Comparison of ENCODE assay signal across 17 cellular contexts in genomic region chr7:23894891-23895569, GRCh38.
DNase-seq lines count a peak whose midpoint lies in the region; ATAC-seq and TF ChIP-seq lines count a peak whose summit lies in the region.
"Had no signal": no experiment of that assay in that cellular context is flagged by ENCODE, and none has a peak within 500 bp of the region (broad histone marks: within the 10 kb centered on the region; RNA-seq: fewer than 3 reads in every experiment).

No MANE protein-coding gene starts in this region.

- no peak for ATAC-seq in CD4-positive, alpha-beta T cell (ENCODE audit: poor library complexity)
- ATAC-seq in activated T-cell treated with anti-CD3 and anti-CD28 coated beads, Interleukin-2, amount 50 U/mL, for 72 hours (replicated peaks in 1 of 2) = peak; percentile 41 to 45
- ATAC-seq in natural killer cell treated with Interleukin-12 subunit alpha and Interleukin-12 subunit beta and Interleukin-15 and Interleukin-18, amount 100 ng/mL, for 72 hours = peak; percentile 68 to 73
- ATAC-seq in GM19324 (IDR thresholded peaks at IDR 0.05; ENCODE audit: low FRiP score, unreplicated experiment) = no peak
- ATAC-seq: left ventricle myocardium superior had no signal

- no peak overlapping the region for H3K27ac ChIP-seq in CD4-positive, alpha-beta T cell (ENCODE audit: low read depth, low read length)
- H3K27ac ChIP-seq: breast epithelium, heart right ventricle, neutrophil, transverse colon had no signal

- no peaks in the 10 kb centered on the region for H3K36me3 Mint-ChIP-seq in CD4-positive, alpha-beta T cell (ENCODE audit: low read depth)
- H3K36me3 Mint-ChIP-seq in activated T-cell treated with anti-CD3 and anti-CD28 coated beads, Interleukin-2, amount 50 U/mL, for 72 hours (ENCODE audit: insufficient read depth in 2 of 2) = no peaks in the 10 kb centered on the region
- H3K36me3 Mint-ChIP-seq in natural killer cell treated with Interleukin-12 subunit alpha and Interleukin-12 subunit beta and Interleukin-15 and Interleukin-18, amount 100 ng/mL, for 72 hours = no peaks in the 10 kb centered on the region

- no peak overlapping the region for H3K4me3 ChIP-seq in GM12865 (ENCODE audit: low read depth, low read length)
- H3K4me3 ChIP-seq: breast epithelium, HAP-1, heart right ventricle, transverse colon had no signal

- peaks cover 27% of the 10 kb centered on the region for H3K27me3 Mint-ChIP-seq in CD4-positive, alpha-beta T cell
- peaks cover 19% of the 10 kb centered on the region for H3K27me3 Mint-ChIP-seq in activated T-cell treated with anti-CD3 and anti-CD28 coated beads, Interleukin-2, amount 50 U/mL, for 72 hours (ENCODE audit: low read depth)
- peaks cover 0 to 2% of the 10 kb centered on the region in 2 donors for H3K27me3 Mint-ChIP-seq in natural killer cell treated with Interleukin-12 subunit alpha and Interleukin-12 subunit beta and Interleukin-15 and Interleukin-18, amount 100 ng/mL, for 72 hours

- DNase-seq in CD4-positive, alpha-beta T cell = no peak
- peak; percentile 22 for DNase-seq in GM12865 (ENCODE audit: low read depth)
- DNase-seq in activated T-cell treated with anti-CD3 and anti-CD28 coated beads, Interleukin-2, amount 50 U/mL, for 72 hours = no peak
- DNase-seq in natural killer cell treated with Interleukin-12 subunit alpha and Interleukin-12 subunit beta and Interleukin-15 and Interleukin-18, amount 100 ng/mL, for 72 hours (ENCODE audit: low spot score) = no peak
- no peak for DNase-seq in NCI-H524 (lab: John Stamatoyannopoulos, UW)
- DNase-seq in NAMALWA (ENCODE audit: low spot score) = no peak
- DNase-seq: BE2C, cortex of kidney, heart right ventricle, left ventricle myocardium superior, NCI-H1417, NCI-H524 treated with DMSO at 0.1 percent for 48 hours, transverse colon had no signal

- POLR2A ChIA-PET in CD4-positive, alpha-beta T cell (lab: Charles Lee) = no interaction called here

- no peaks in the 10 kb centered on the region for H3K9me3 Mint-ChIP-seq in CD4-positive, alpha-beta T cell
- peaks cover 0 to 2% of the 10 kb centered on the region in 2 donors for H3K9me3 Mint-ChIP-seq in activated T-cell treated with anti-CD3 and anti-CD28 coated beads, Interleukin-2, amount 50 U/mL, for 72 hours
- H3K9me3 Mint-ChIP-seq in natural killer cell treated with Interleukin-12 subunit alpha and Interleukin-12 subunit beta and Interleukin-15 and Interleukin-18, amount 100 ng/mL, for 72 hours = peaks cover 2% of the 10 kb centered on the region

- H3K27ac Mint-ChIP-seq in CD4-positive, alpha-beta T cell = no peak overlapping the region
- H3K27ac Mint-ChIP-seq in activated T-cell treated with anti-CD3 and anti-CD28 coated beads, Interleukin-2, amount 50 U/mL, for 72 hours = no peak overlapping the region
- H3K27ac Mint-ChIP-seq in natural killer cell treated with Interleukin-12 subunit alpha and Interleukin-12 subunit beta and Interleukin-15 and Interleukin-18, amount 100 ng/mL, for 72 hours = peak overlapping the region; percentile 78 to 84

- peaks cover 3% of the 10 kb centered on the region for H3K27me3 ChIP-seq in CD4-positive, alpha-beta T cell (ENCODE audit: control insufficient read depth, insufficient read depth, low read length)
- H3K27me3 ChIP-seq: BE2C, breast epithelium, transverse colon had no signal

- intact Hi-C loops in CD4-positive, alpha-beta T cell (cut with DNase I, micrococcal nuclease) = no loop called here

- no peak for TF ChIP-seq CTCF in CD4-positive, alpha-beta T cell (IDR thresholded peaks at IDR 0.05)
- no peak for TF ChIP-seq CTCF in GM12865 (IDR thresholded peaks at IDR 0.05; ENCODE audit: insufficient read depth, low read depth, low read length, missing control alignments)

- CTCF ChIA-PET in CD4-positive, alpha-beta T cell (lab: Charles Lee) = no interaction called here

- no peaks in the 10 kb centered on the region for H3K9me3 ChIP-seq in CD4-positive, alpha-beta T cell (ENCODE audit: control insufficient read depth, low read length)
- H3K9me3 ChIP-seq: BE2C, breast epithelium, HAP-1, heart right ventricle, neutrophil, transverse colon had no signal

- peak overlapping the region; percentile 17 for H3K4me3 Mint-ChIP-seq in CD4-positive, alpha-beta T cell
- H3K4me3 Mint-ChIP-seq in activated T-cell treated with anti-CD3 and anti-CD28 coated beads, Interleukin-2, amount 50 U/mL, for 72 hours = peak overlapping the region; percentile 65 to 77
- H3K4me3 Mint-ChIP-seq in natural killer cell treated with Interleukin-12 subunit alpha and Interleukin-12 subunit beta and Interleukin-15 and Interleukin-18, amount 100 ng/mL, for 72 hours = peak overlapping the region; percentile 66

- H3K4me1 Mint-ChIP-seq in CD4-positive, alpha-beta T cell (ENCODE audit: low read depth) = peaks cover 27% of the 10 kb centered on the region
- peaks cover 35% of the 10 kb centered on the region for H3K4me1 Mint-ChIP-seq in activated T-cell treated with anti-CD3 and anti-CD28 coated beads, Interleukin-2, amount 50 U/mL, for 72 hours (ENCODE audit: low read depth)
- peaks cover 23 to 34% of the 10 kb centered on the region in 2 donors for H3K4me1 Mint-ChIP-seq in natural killer cell treated with Interleukin-12 subunit alpha and Interleukin-12 subunit beta and Interleukin-15 and Interleukin-18, amount 100 ng/mL, for 72 hours (ENCODE audit: low read depth in 2 of 2)

Comparison
In these comparisons a context has a peak if more than half of its experiments do, and no peak if none do; other contexts are left out.
1. ATAC-seq: peak in activated T-cell treated with anti-CD3 and anti-CD28 coated beads, Interleukin-2, amount 50 U/mL, for 72 hours (2 of 2) and natural killer cell treated with Interleukin-12 subunit alpha and Interleukin-12 subunit beta and Interleukin-15 and Interleukin-18, amount 100 ng/mL, for 72 hours (2 of 2); none in CD4-positive, alpha-beta T cell (single experiment) and GM19324 (single experiment).
2. H3K27ac Mint-ChIP-seq: peak in natural killer cell treated with Interleukin-12 subunit alpha and Interleukin-12 subunit beta and Interleukin-15 and Interleukin-18, amount 100 ng/mL, for 72 hours (2 of 2); none in CD4-positive, alpha-beta T cell (single experiment) and activated T-cell treated with anti-CD3 and anti-CD28 coated beads, Interleukin-2, amount 50 U/mL, for 72 hours (single experiment).
3. H3K4me3 Mint-ChIP-seq: peak in every context shown above with its lines; median percentile 71 in activated T-cell treated with anti-CD3 and anti-CD28 coated beads, Interleukin-2, amount 50 U/mL, for 72 hours; 66 in natural killer cell treated with Interleukin-12 subunit alpha and Interleukin-12 subunit beta and Interleukin-15 and Interleukin-18, amount 100 ng/mL, for 72 hours; 17 in CD4-positive, alpha-beta T cell.